8 cellular contexts compared by ENCODE assay signal in the genomic region with DNA sequence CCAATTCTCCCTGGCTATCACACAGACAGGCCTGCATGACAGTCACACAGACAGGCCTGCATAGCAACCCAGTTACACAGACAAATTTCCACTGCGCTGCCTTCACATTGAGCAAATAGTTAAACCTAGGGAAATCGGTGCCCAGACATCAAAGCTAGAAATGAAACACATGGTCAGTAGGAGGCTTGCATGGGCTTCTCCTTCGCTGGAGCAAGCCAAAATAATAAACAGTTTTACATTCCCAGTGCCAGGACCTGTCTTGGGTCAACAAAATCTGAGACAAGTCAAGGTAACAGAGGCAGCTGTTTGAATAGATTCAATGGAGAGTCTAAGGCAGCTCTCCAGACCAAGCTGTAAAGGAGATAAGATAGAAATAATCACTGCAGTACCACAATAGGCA.
DNase-seq lines count a peak whose midpoint lies in the region; ATAC-seq and TF ChIP-seq lines count a peak whose summit lies in the region.
"Not testable (repeated sequence)": the region's sequence is repeated elsewhere in the genome, so short reads cannot be mapped to it uniquely, and the experiment has no call there.

No MANE protein-coding gene starts in this region.

- not testable (repeated sequence) for H3K4me2 ChIP-seq in trophoblast cell (ENCODE audit: low read length)

- H3K18ac ChIP-seq in trophoblast cell (ENCODE audit: low read length) = not testable (repeated sequence)

- H4K8ac ChIP-seq in trophoblast cell (ENCODE audit: low read depth, low read length) = not testable (repeated sequence)

- peaks cover 0 to 12% (median 5%) of the 10 kb centered on the region in 9 donors for H3K4me1 ChIP-seq in heart right ventricle
- H3K4me1 ChIP-seq in mesodermal cell (ENCODE audit: control insufficient read depth, insufficient read depth, low read length, poor library complexity, severe bottlenecking); trophoblast cell (ENCODE audit: control insufficient read depth in 1 of 2, insufficient read depth in 2 of 2, low read length in 2 of 2); uterus: not testable (repeated sequence)
- peaks cover 15 to 17% of the 10 kb centered on the region in 2 donors for H3K4me1 ChIP-seq in gastrocnemius medialis

- not testable (repeated sequence) for H2BK120ac ChIP-seq in trophoblast cell (ENCODE audit: insufficient read depth, low read length, poor library complexity)

- H3K27me3 ChIP-seq in heart right ventricle; trophoblast cell (ENCODE audit: insufficient read depth, low read length); gastrocnemius medialis; uterus: not testable (repeated sequence)

- H3K27ac ChIP-seq in heart right ventricle (peak overlapping the region in 8 of 10 donors; percentile 16 to 62 (median 36)), mesodermal cell (ENCODE audit: low read depth, low read length, severe bottlenecking) (peak overlapping the region; percentile 13), trophoblast cell (ENCODE audit: low read depth, low read length) (peak overlapping the region; percentile 74), gastrocnemius medialis (peak overlapping the region; percentile 10 to 65 (median 47)), uterus (peak overlapping the region; percentile 33 to 57)

- not testable (repeated sequence) for H3K9ac ChIP-seq in trophoblast cell (ENCODE audit: low read length)

- not testable (repeated sequence) for H3K14ac ChIP-seq in trophoblast cell (ENCODE audit: low read length)

- not testable (repeated sequence) for H3K4me3 ChIP-seq in fibroblast of the aortic adventitia (ENCODE audit: low read depth, low read length); heart right ventricle; mesodermal cell (ENCODE audit: extremely low read depth, insufficient read depth, low read length, poor library complexity, severe bottlenecking); trophoblast cell (ENCODE audit: low read depth, low read length); gastrocnemius medialis; uterus

- H2BK5ac ChIP-seq in trophoblast cell (ENCODE audit: low read depth, low read length, poor library complexity) = not testable (repeated sequence)

- H3K4ac ChIP-seq in trophoblast cell (ENCODE audit: low read depth, low read length) = not testable (repeated sequence)

- H2BK12ac ChIP-seq in trophoblast cell (ENCODE audit: low read length) = not testable (repeated sequence)

- 38 to 46% methylated on average over 3 of the region's 3 CpGs for WGBS in heart right ventricle, 2 donors
- WGBS in mesodermal cell (ENCODE audit: insufficient coverage in 2 of 2), 2 experiments = 86 to 100% methylated on average over 1 to 3 of the region's 3 CpGs
- WGBS in trophoblast cell (ENCODE audit: extremely low coverage, insufficient coverage, insufficient read length) = no CpG with 5 or more reads among the region's 3 CpGs

- DNase-seq in G401 (ENCODE audit: low spot score) (peak; percentile 12), astrocyte of the hippocampus (ENCODE audit: low read depth, low spot score) (peak; percentile 47), fibroblast of the aortic adventitia (ENCODE audit: low read depth) (peak; percentile 4), heart right ventricle (peak in 1 of 2 donors; percentile 5), uterus (peak in 1 of 2 donors; percentile 25)
- not testable (repeated sequence) for DNase-seq in trophoblast cell, gastrocnemius medialis

- in situ Hi-C loops in G401 (cut with HindIII; ENCODE audit: low sequenced_read_pairs); gastrocnemius medialis (cut with MboI; ENCODE audit: low sequenced_read_pairs in 4 of 4): not testable (repeated sequence)

- not testable (repeated sequence) for H2AK5ac ChIP-seq in trophoblast cell (ENCODE audit: low read length)

- not testable (repeated sequence) for H3K36me3 ChIP-seq in heart right ventricle; mesodermal cell (ENCODE audit: control insufficient read depth, insufficient read depth, low read length); trophoblast cell (ENCODE audit: control insufficient read depth in 1 of 2, insufficient read depth in 2 of 2, low read length in 2 of 2); gastrocnemius medialis; uterus

- H4K91ac ChIP-seq in trophoblast cell (ENCODE audit: low read depth, low read length) = not testable (repeated sequence)

- not testable (repeated sequence) for H2AFZ ChIP-seq in trophoblast cell (ENCODE audit: insufficient read depth, low read length, poor library complexity)

- not testable (repeated sequence) for TF ChIP-seq CTCF in fibroblast of the aortic adventitia (IDR thresholded peaks at IDR 0.05; ENCODE audit: insufficient read depth, low read length); heart right ventricle (IDR thresholded peaks at IDR 0.05); gastrocnemius medialis (IDR thresholded peaks at IDR 0.05 in 4 of 5, conservative IDR thresholded peaks at IDR 0.05 in 1 of 5); uterus (IDR thresholded peaks at IDR 0.05)

- not testable (repeated sequence) for H3K79me1 ChIP-seq in trophoblast cell (ENCODE audit: low read length)

- TF ChIP-seq POLR2A in gastrocnemius medialis (IDR thresholded peaks at IDR 0.05); uterus (IDR thresholded peaks at IDR 0.05): not testable (repeated sequence)

- H3K9me3 ChIP-seq in heart right ventricle; mesodermal cell (ENCODE audit: control insufficient read depth, low read length); trophoblast cell (ENCODE audit: insufficient read depth, low read depth, low read length); gastrocnemius medialis; uterus: not testable (repeated sequence)

- H3K79me2 ChIP-seq in trophoblast cell (ENCODE audit: control insufficient read depth, insufficient read depth, low read length, poor library complexity) = not testable (repeated sequence)

- H3K23ac ChIP-seq in trophoblast cell (ENCODE audit: low read length) = not testable (repeated sequence)

- not testable (repeated sequence) for H4K12ac ChIP-seq in trophoblast cell (ENCODE audit: low read depth, low read length)

- ATAC-seq in heart right ventricle = peak in 3 of 8 donors; percentile 30 to 47 (median 31)
- not testable (repeated sequence) for ATAC-seq in gastrocnemius medialis

- intact Hi-C loops in heart right ventricle (cut with DNase I); gastrocnemius medialis (cut with DNase I; ENCODE audit: low total_unique reads); uterus (cut with DNase I; ENCODE audit: low total_unique reads): not testable (repeated sequence)

Comparison
In these comparisons a context has a peak if more than half of its experiments do, and no peak if none do; other contexts are left out.
1. H3K27ac ChIP-seq: peak in every context shown above with its lines; median percentile 74 in trophoblast cell; 47 in gastrocnemius medialis; 45 in uterus; 36 in heart right ventricle; 13 in mesodermal cell.